11 cellular contexts compared by ENCODE assay signal in the genomic region with DNA sequence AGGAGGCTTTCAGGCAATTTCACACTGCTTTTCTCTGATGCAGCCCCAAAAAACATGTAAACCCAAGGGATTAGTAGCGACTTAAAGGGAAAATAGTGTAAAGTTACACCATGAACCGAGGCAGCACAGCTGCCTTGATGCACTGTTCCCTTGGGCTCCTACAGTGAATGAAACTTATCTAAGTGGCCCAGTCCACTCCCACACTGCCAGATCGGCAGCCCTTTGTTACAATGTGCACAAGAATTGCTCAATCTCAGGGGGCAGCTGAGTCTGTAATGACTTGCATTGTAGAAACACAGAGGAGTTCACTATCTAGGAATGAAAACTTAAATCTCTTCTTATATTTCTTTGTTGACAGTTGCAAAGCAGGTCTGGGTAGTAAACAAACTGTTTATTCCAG.
DNase-seq lines count a peak whose midpoint lies in the region; ATAC-seq and TF ChIP-seq lines count a peak whose summit lies in the region.
"Had no signal": no experiment of that assay in that cellular context is flagged by ENCODE, and none has a peak within 500 bp of the region (broad histone marks: within the 10 kb centered on the region; RNA-seq: fewer than 3 reads in every experiment).

No MANE protein-coding gene starts in this region.

- no CpG with 5 or more reads among the region's 3 CpGs for WGBS in trophoblast cell (ENCODE audit: extremely low coverage, insufficient coverage, insufficient read length)

- no peak overlapping the region for H2AFZ ChIP-seq in trophoblast cell (ENCODE audit: insufficient read depth, low read length, poor library complexity)

- H3K27ac Mint-ChIP-seq in activated naive CD4-positive, alpha-beta T cell treated with anti-CD3 and anti-CD28 coated beads, Interleukin-2, amount 10 ng/mL, durations not matched to agents 7 days and 5 days, result no peak overlapping the region

- BruUV-seq in Panc1 (replicated peaks; lab: Mats Ljungman, UMichigan), result no TSS peak

- H3K4me1 ChIP-seq in HEK293 (ENCODE audit: control insufficient read depth, insufficient read depth, low read length) (no peaks in the 10 kb centered on the region), Panc1 (ENCODE audit: control insufficient read depth, insufficient read depth, low read length) (peaks cover 20% of the 10 kb centered on the region), trophoblast cell (ENCODE audit: control insufficient read depth in 1 of 2, insufficient read depth in 2 of 2, low read length in 2 of 2) (peaks cover 2 to 13% of the 10 kb centered on the region in 2 experiments)
- H3K4me1 ChIP-seq: colonic mucosa had no signal

- H2BK12ac ChIP-seq in trophoblast cell (ENCODE audit: low read length), result no peak overlapping the region

- no peaks in the 10 kb centered on the region for H3K27me3 ChIP-seq in Panc1 (ENCODE audit: control insufficient read depth, insufficient read depth, low read length)
- H3K27me3 ChIP-seq in trophoblast cell (ENCODE audit: insufficient read depth, low read length), result no peaks in the 10 kb centered on the region
- H3K27me3 ChIP-seq: colonic mucosa, transverse colon had no signal

- TF ChIP-seq CTCF in HEK293 (tag by site-specific recombination; IDR thresholded peaks at IDR 0.05) (no peak), Panc1 (IDR thresholded peaks at IDR 0.05) (no peak), foreskin fibroblast (IDR thresholded peaks at IDR 0.05; ENCODE audit: low read depth, low read length) (no peak)

- no peak overlapping the region for H4K12ac ChIP-seq in trophoblast cell (ENCODE audit: low read depth, low read length)

- H3K9me3 Mint-ChIP-seq in activated naive CD4-positive, alpha-beta T cell treated with anti-CD3 and anti-CD28 coated beads, Interleukin-2, amount 10 ng/mL, durations not matched to agents 7 days and 5 days, result peaks cover 8% of the 10 kb centered on the region
- peaks cover 12% of the 10 kb centered on the region for H3K9me3 Mint-ChIP-seq in activated T-cell treated with anti-CD3 and anti-CD28 coated beads, Interleukin-2, amount 50 U/mL, for 4 hours

- no peaks in the 10 kb centered on the region for H3K4me1 Mint-ChIP-seq in activated naive CD4-positive, alpha-beta T cell treated with anti-CD3 and anti-CD28 coated beads, Interleukin-2, amount 10 ng/mL, durations not matched to agents 7 days and 5 days
- H3K4me1 Mint-ChIP-seq in activated T-cell treated with anti-CD3 and anti-CD28 coated beads, Interleukin-2, amount 50 U/mL, for 4 hours (ENCODE audit: low read depth), result no peaks in the 10 kb centered on the region

- no peak overlapping the region for H3K9ac ChIP-seq in trophoblast cell (ENCODE audit: low read length)

- intact Hi-C loops in Panc1 (cut with micrococcal nuclease; ENCODE audit: unreplicated experiment), result no loop called here

- ATAC-seq in Panc1, result no peak
- no peak for ATAC-seq in activated T-cell treated with anti-CD3 and anti-CD28 coated beads, Interleukin-2, amount 50 U/mL, for 4 hours

- H3K23ac ChIP-seq in trophoblast cell (ENCODE audit: low read length), result no peak overlapping the region

- H3K4me3 ChIP-seq in HEK293 (ENCODE audit: low read depth, low read length) (no peak overlapping the region), Panc1 (ENCODE audit: low read depth in 2 of 2, low read length in 2 of 2) (no peak overlapping the region), foreskin fibroblast (ENCODE audit: low read depth in 1 of 2, low read length in 2 of 2) (peak overlapping the region; percentile 5 to 36), trophoblast cell (ENCODE audit: low read depth, low read length) (no peak overlapping the region)
- H3K4me3 ChIP-seq: colonic mucosa, transverse colon had no signal

- no peaks in the 10 kb centered on the region for H3K36me3 Mint-ChIP-seq in activated naive CD4-positive, alpha-beta T cell treated with anti-CD3 and anti-CD28 coated beads, Interleukin-2, amount 10 ng/mL, durations not matched to agents 7 days and 5 days
- no peaks in the 10 kb centered on the region for H3K36me3 Mint-ChIP-seq in activated T-cell treated with anti-CD3 and anti-CD28 coated beads, Interleukin-2, amount 50 U/mL, for 4 hours (ENCODE audit: insufficient read depth)

- no peak overlapping the region for H3K4ac ChIP-seq in trophoblast cell (ENCODE audit: low read depth, low read length)

- no peak overlapping the region for H2BK5ac ChIP-seq in trophoblast cell (ENCODE audit: low read depth, low read length, poor library complexity)

- no peak overlapping the region for H3K14ac ChIP-seq in trophoblast cell (ENCODE audit: low read length)

- H3K9me3 ChIP-seq in HEK293 (ENCODE audit: control insufficient read depth, insufficient read depth, low read depth, low read length) (no peaks in the 10 kb centered on the region), Panc1 (ENCODE audit: control insufficient read depth, insufficient read depth, low read depth, low read length) (no peaks in the 10 kb centered on the region), trophoblast cell (ENCODE audit: insufficient read depth, low read depth, low read length) (no peaks in the 10 kb centered on the region)
- H3K9me3 ChIP-seq: colonic mucosa, transverse colon had no signal

- no peak overlapping the region for H3K18ac ChIP-seq in trophoblast cell (ENCODE audit: low read length)

- POLR2A ChIA-PET in HEK293 (lab: Yijun Ruan, JAX) (no interaction called here), Panc1 (lab: Charles Lee) (no interaction called here)

- no peak overlapping the region for H4K8ac ChIP-seq in trophoblast cell (ENCODE audit: low read depth, low read length)

- CTCF ChIA-PET in HEK293 (lab: Yijun Ruan, JAX) (no interaction called here), Panc1 (lab: Charles Lee) (no interaction called here)
- CTCF ChIA-PET in activated naive CD4-positive, alpha-beta T cell treated with anti-CD3 and anti-CD28 coated beads, Interleukin-2, amount 10 ng/mL, durations not matched to agents 7 days and 5 days (lab: Charles Lee), result no interaction called here

- H3K27ac ChIP-seq in HEK293 (ENCODE audit: extremely low read depth, low read depth, low read length) (no peak overlapping the region), Panc1 (ENCODE audit: low read length) (peak overlapping the region; percentile 81; the same call in 1 of the 2 replicates), trophoblast cell (ENCODE audit: low read depth, low read length) (peak overlapping the region; percentile 38)
- H3K27ac ChIP-seq: colonic mucosa, transverse colon had no signal

- no peak overlapping the region for H2AK5ac ChIP-seq in trophoblast cell (ENCODE audit: low read length)

- H2BK120ac ChIP-seq in trophoblast cell (ENCODE audit: insufficient read depth, low read length, poor library complexity), result no peak overlapping the region

- no peak overlapping the region for H3K4me3 Mint-ChIP-seq in activated naive CD4-positive, alpha-beta T cell treated with anti-CD3 and anti-CD28 coated beads, Interleukin-2, amount 10 ng/mL, durations not matched to agents 7 days and 5 days
- no peak overlapping the region for H3K4me3 Mint-ChIP-seq in activated T-cell treated with anti-CD3 and anti-CD28 coated beads, Interleukin-2, amount 50 U/mL, for 4 hours

- peaks cover 6% of the 10 kb centered on the region for H3K79me1 ChIP-seq in trophoblast cell (ENCODE audit: low read length)

- in situ Hi-C loops in Panc1 (cut with HindIII; ENCODE audit: low pct_unique_long_range_greater_than_20kb, low sequenced_read_pairs), result no loop called here

- H3K4me2 ChIP-seq in trophoblast cell (ENCODE audit: low read length), result peak overlapping the region; percentile 10

- H3K27me3 Mint-ChIP-seq in activated naive CD4-positive, alpha-beta T cell treated with anti-CD3 and anti-CD28 coated beads, Interleukin-2, amount 10 ng/mL, durations not matched to agents 7 days and 5 days, result no peaks in the 10 kb centered on the region
- H3K27me3 Mint-ChIP-seq in activated T-cell treated with anti-CD3 and anti-CD28 coated beads, Interleukin-2, amount 50 U/mL, for 4 hours (ENCODE audit: low read depth), result no peaks in the 10 kb centered on the region

- no peak overlapping the region for H4K91ac ChIP-seq in trophoblast cell (ENCODE audit: low read depth, low read length)

- no peaks in the 10 kb centered on the region for H3K79me2 ChIP-seq in trophoblast cell (ENCODE audit: control insufficient read depth, insufficient read depth, low read length, poor library complexity)

- H3K36me3 ChIP-seq in HEK293 (ENCODE audit: control insufficient read depth in 2 of 2, insufficient read depth in 1 of 2, low read length in 2 of 2) (no peaks in the 10 kb centered on the region), Panc1 (ENCODE audit: control insufficient read depth, insufficient read depth, low read length) (no peaks in the 10 kb centered on the region), trophoblast cell (ENCODE audit: control insufficient read depth in 1 of 2, insufficient read depth in 2 of 2, low read length in 2 of 2) (no peaks in the 10 kb centered on the region)
- H3K36me3 ChIP-seq: colonic mucosa, transverse colon had no signal

- no peak for DNase-seq in Panc1 (ENCODE audit: low read depth, low spot score)
- DNase-seq in foreskin fibroblast, result peak; percentile 70 to 83
- peak in 1 of 2 donors; percentile 27 for DNase-seq in trophoblast cell
- DNase-seq in activated naive CD4-positive, alpha-beta T cell treated with anti-CD3 and anti-CD28 coated beads, Interleukin-2, amount 10 ng/mL, durations not matched to agents 7 days and 5 days, result no peak
- DNase-seq in NCI-H1048 (lab: John Stamatoyannopoulos, UW), result no peak
- no peak for DNase-seq in stimulated activated CD4-positive, alpha-beta T cell treated with anti-CD3 and anti-CD28 coated beads, Interleukin-4, amount 100 ng/mL, for 4 hours
- DNase-seq in activated T-cell treated with anti-CD3 and anti-CD28 coated beads, Interleukin-2, amount 50 U/mL, for 4 hours, result no peak
- DNase-seq: colonic mucosa, MM.1S, transverse colon had no signal

TF ChIP-seq in HEK293, 187 proteins besides CTCF, POLR2A, EP300 and RAD21:
- TF ChIP-seq ZNF521 (tag by site-specific recombination; IDR thresholded peaks at IDR 0.05), result no peak
- 0 out of 2 replicates have a peak, but pooled peaks have one; percentile 21 for TF ChIP-seq ZFHX2 (tag by site-specific recombination; conservative IDR thresholded peaks at IDR 0.05)
TF ChIP-seq in HEK293: peak in this region for 1.

Comparison
In these comparisons a context has a peak if more than half of its experiments do, and no peak if none do; other contexts are left out.
1. H3K4me3 ChIP-seq: peak in foreskin fibroblast (2 of 2); none in HEK293 (single experiment), Panc1 (0 of 2) and trophoblast cell (single experiment).
2. DNase-seq: peak in foreskin fibroblast (2 of 2); none in Panc1 (single experiment), activated naive CD4-positive, alpha-beta T cell treated with anti-CD3 and anti-CD28 coated beads, Interleukin-2, amount 10 ng/mL, durations not matched to agents 7 days and 5 days (single experiment), NCI-H1048 (single experiment), stimulated activated CD4-positive, alpha-beta T cell treated with anti-CD3 and anti-CD28 coated beads, Interleukin-4, amount 100 ng/mL, for 4 hours (0 of 2) and activated T-cell treated with anti-CD3 and anti-CD28 coated beads, Interleukin-2, amount 50 U/mL, for 4 hours (single experiment).